In genomic region chr11:44005956-44006355, GRCh38 we compare ENCODE assay signal across 31 cellular contexts. TPM values are rescaled to one million over a fixed set of nuclear protein-coding genes. Genes with fewer than 3 reads are reported as not detected.
DNase-seq lines count a peak whose midpoint lies in the region; ATAC-seq, FAIRE-seq and TF ChIP-seq lines count a peak whose summit lies in the region.
"Had no signal": no experiment of that assay in that cellular context is flagged by ENCODE, and none has a peak within 500 bp of the region (broad histone marks: within the 10 kb centered on the region; RNA-seq: fewer than 3 reads in every experiment).

No MANE protein-coding gene starts in this region.

- no peak overlapping the region for H4K8ac ChIP-seq in H1 (ENCODE audit: extremely low read depth, insufficient read depth, low read length)

- no peak overlapping the region for H2AK5ac ChIP-seq in H1 (ENCODE audit: low read depth, low read length)

- H2BK15ac ChIP-seq in H1 (ENCODE audit: low read length): 0 out of 2 replicates have a peak overlapping the region, but pooled peaks have one; percentile 61

- no peak for TF ChIP-seq POLR2A in H1 (IDR thresholded peaks at IDR 0.05; ENCODE audit: control extremely low read depth in 1 of 2, low read depth in 2 of 2, low read length in 2 of 2)
- TF ChIP-seq POLR2A in ovary (IDR thresholded peaks at IDR 0.05): no peak
- no peak for TF ChIP-seq POLR2A in vagina (IDR thresholded peaks at IDR 0.05)

- H3K14ac ChIP-seq in H1 (ENCODE audit: insufficient read length): no peak overlapping the region

- no peak overlapping the region for H3K9ac ChIP-seq in H1 (replicated peaks in 1 of 4; ENCODE audit: extremely low read depth in 1 of 4, low read depth in 3 of 4, low read length in 3 of 4)

- H3K4me1 ChIP-seq in right atrium auricular region (no peaks in the 10 kb centered on the region), heart right ventricle (peaks cover 0 to 4% (median 0%) of the 10 kb centered on the region in 9 donors), H1 (replicated peaks in 1 of 4; ENCODE audit: control insufficient read depth in 3 of 4, insufficient read depth in 4 of 4, low read length in 3 of 4) (peaks cover 0 to 18% (median 7%) of the 10 kb centered on the region in 4 experiments; a peak in 6 of 7 replicates), ovary (ENCODE audit: insufficient read depth) (peaks cover 5% of the 10 kb centered on the region), vagina (no peaks in the 10 kb centered on the region)
- H3K4me1 ChIP-seq: breast epithelium, HAP-1, lower lobe of right lung had no signal

- WGBS in heart right ventricle, 2 donors: 89 to 97% methylated on average over 1 of the region's 1 CpG
- WGBS in H1 (ENCODE audit: extremely low coverage in 1 of 2, insufficient coverage in 1 of 2, insufficient read length in 1 of 2, insufficient replicate concordance in 2 of 2, low coverage in 1 of 2, low lambda C conversion rate in 2 of 2, missing lambda C conversion rate in 1 of 2), 2 experiments: 75% methylated on average over 1 of the region's 1 CpG; no CpG with 5 or more reads in 1 of the 2 experiments
- WGBS in ovary, 3 donors: 93 to 100% (median 98%) methylated on average over 1 of the region's 1 CpG

- no peak overlapping the region for H4K5ac ChIP-seq in H1 (ENCODE audit: insufficient read length, low read depth, low read length)

- no peak overlapping the region; the same call in 1 of the 2 replicates for H2BK5ac ChIP-seq in H1 (ENCODE audit: low read depth, low read length)

- POLR2A ChIA-PET in H1 (lab: Charles Lee; ENCODE audit: partially characterized antibody): interaction anchor here (1.2 to 1.4 kb wide), 3 partner anchors 10 to 30 kb away, joined by 3 to 4 read pairs (median 3); no protein-coding TSS in a partner anchor

- H3K36me3 ChIP-seq in right atrium auricular region (no peaks in the 10 kb centered on the region), heart right ventricle (no peaks in the 10 kb centered on the region), H1 (ENCODE audit: control insufficient read depth in 2 of 4, insufficient read depth in 4 of 4, low read length in 3 of 4) (no peaks in the 10 kb centered on the region), ovary (no peaks in the 10 kb centered on the region), vagina (no peaks in the 10 kb centered on the region)
- H3K36me3 ChIP-seq: breast epithelium, HAP-1, lower lobe of right lung had no signal

- intact Hi-C loops in heart right ventricle (cut with DNase I) (no loop called here), ovary (cut with DNase I) (no loop called here), vagina (cut with DNase I) (loop anchor here (5.0 kb wide), 1 partner anchor 84 kb away; no protein-coding TSS in a partner anchor)

- no peaks in the 10 kb centered on the region for H3K79me1 ChIP-seq in H1 (ENCODE audit: low read depth, low read length)

- no peak overlapping the region for H3K4me3 ChIP-seq in right atrium auricular region
- H3K4me3 ChIP-seq in heart right ventricle: no peak overlapping the region
- no peak overlapping the region for H3K4me3 ChIP-seq in H1 (ENCODE audit: extremely low read depth in 1 of 4, insufficient read depth in 2 of 4, low read depth in 3 of 4, low read length in 4 of 4)
- no peak overlapping the region for H3K4me3 ChIP-seq in ovary
- H3K4me3 ChIP-seq in vagina: no peak overlapping the region
- H3K4me3 ChIP-seq: breast epithelium, HAP-1, lower lobe of right lung had no signal

- peak overlapping the region; percentile 19; the same call in 1 of the 2 replicates for H3K18ac ChIP-seq in H1 (ENCODE audit: extremely low read depth, low read length)

- TF ChIP-seq CTCF in right atrium auricular region (IDR thresholded peaks at IDR 0.05) (no peak), heart right ventricle (IDR thresholded peaks at IDR 0.05) (no peak), H1 (IDR thresholded peaks at IDR 0.05; ENCODE audit: control extremely low read depth in 1 of 3, insufficient read depth in 1 of 3, low read depth in 1 of 3, low read length in 3 of 3) (no peak), ovary (IDR thresholded peaks at IDR 0.05) (no peak), vagina (IDR thresholded peaks at IDR 0.05) (no peak)

- no peak for TF ChIP-seq EP300 in H1 (IDR thresholded peaks at IDR 0.05; ENCODE audit: borderline replicate concordance in 1 of 2, low read depth in 2 of 2, low read length in 2 of 2)
- no peak for TF ChIP-seq EP300 in ovary (IDR thresholded peaks at IDR 0.05)

- TF ChIP-seq RAD21 in H1 (IDR thresholded peaks at IDR 0.05 in 1 of 2, conservative IDR thresholded peaks at IDR 0.05 in 1 of 2; ENCODE audit: low read depth in 2 of 2, low read length in 2 of 2): no peak

- no peak overlapping the region for H3K56ac ChIP-seq in H1 (replicated peaks; ENCODE audit: insufficient read length, low read depth, low read length)

- no peak overlapping the region for H3K23ac ChIP-seq in H1 (ENCODE audit: insufficient read length)

- H2BK12ac ChIP-seq in H1 (ENCODE audit: low read depth, low read length): peak overlapping the region; percentile 23; the same call in 1 of the 2 replicates

- no peaks in the 10 kb centered on the region; the same call in 1 of the 2 replicates for H3K23me2 ChIP-seq in H1 (ENCODE audit: low read depth, low read length)

- no peak overlapping the region for H2AFZ ChIP-seq in H1 (ENCODE audit: low read length)

- no peaks in the 10 kb centered on the region for H3K9me3 ChIP-seq in right atrium auricular region
- H3K9me3 ChIP-seq in heart right ventricle: no peaks in the 10 kb centered on the region
- no peaks in the 10 kb centered on the region for H3K9me3 ChIP-seq in H1 (ENCODE audit: insufficient read depth in 2 of 2, low read depth in 1 of 2, low read length in 1 of 2)
- no peaks in the 10 kb centered on the region for H3K9me3 ChIP-seq in ovary
- no peaks in the 10 kb centered on the region for H3K9me3 ChIP-seq in vagina
- H3K9me3 ChIP-seq: breast epithelium, HAP-1, lower lobe of right lung had no signal

- H3K27ac ChIP-seq in right atrium auricular region (peak overlapping the region in 1 of 2 donors; percentile 12), heart right ventricle (peak overlapping the region in 3 of 10 donors; percentile 2 to 29 (median 9)), H1 (ENCODE audit: low read depth, low read length) (no peak overlapping the region; the same call in 1 of the 2 replicates), ovary (peak overlapping the region in 1 of 2 donors; percentile 74), vagina (no peak overlapping the region)
- H3K27ac ChIP-seq: epithelial cell of prostate, lower lobe of right lung had no signal

- H3K79me2 ChIP-seq in H1 (ENCODE audit: control insufficient read depth in 1 of 2, insufficient read depth in 2 of 2, low read length in 2 of 2): no peaks in the 10 kb centered on the region

- H2BK20ac ChIP-seq in H1 (ENCODE audit: low read length): peak overlapping the region; percentile 93; the same call in 1 of the 2 replicates

- no peak for ATAC-seq in heart right ventricle
- ATAC-seq in esophagus mucosa: no peak
- ATAC-seq in HG02759 (IDR thresholded peaks at IDR 0.05; ENCODE audit: unreplicated experiment): no peak
- no peak for ATAC-seq in GM19023 (IDR thresholded peaks at IDR 0.05; ENCODE audit: unreplicated experiment)
- ATAC-seq: HepG2; lower lobe of right lung; naive thymus-derived CD8-positive, alpha-beta T cell; Panc1; stimulated activated naive CD8-positive, alpha-beta T cell treated with anti-CD3 and anti-CD28 coated beads, Interleukin-15, Interleukin-2, amounts not matched to agents 100 U/mL and 50 U/mL, for 24 hours had no signal

- H4K20me1 ChIP-seq in H1 (replicated peaks in 1 of 2; ENCODE audit: control insufficient read depth in 1 of 2, insufficient read depth in 2 of 2, low read length in 2 of 2): no peaks in the 10 kb centered on the region

- DNase-seq in right atrium auricular region (ENCODE audit: low spot score) (peak; percentile 40), heart right ventricle (no peak), H1 (ENCODE audit: low read depth in 1 of 2, low spot score in 2 of 2) (peak in 1 of 2 experiments; percentile 29), ovary (peak in 3 of 5 donors; percentile 12 to 26 (median 17)), vagina (ENCODE audit: extremely low spot score in 2 of 2) (peak; percentile 67 to 82)
- DNase-seq: activated CD4-positive, alpha-beta T cell treated with anti-CD3 and anti-CD28 coated beads, Interleukin-2, amount 50 U/mL, for 4 hours; activated naive CD4-positive, alpha-beta T cell treated with anti-CD3 and anti-CD28 coated beads, Interleukin-2, amount 10 ng/mL, durations not matched to agents 7 days and 5 days; amniotic stem cell; CD4-positive, alpha-beta memory T cell; DMS 273 treated with DMSO at 0.1 percent for 48 hours; effector memory CD4-positive, alpha-beta T cell; lower lobe of right lung; NCI-H2081 treated with DMSO at 0.1 percent for 48 hours; SHP77 treated with DMSO at 0.1 percent for 48 hours; small intestine; stimulated activated naive CD8-positive, alpha-beta T cell treated with anti-CD3 and anti-CD28 coated beads, Interleukin-15, Interleukin-2, amounts not matched to agents 100 U/mL and 50 U/mL, for 24 hours; T-helper 2 cell had no signal

- H4K91ac ChIP-seq in H1 (replicated peaks; ENCODE audit: insufficient read length, low read length): no peak overlapping the region

- no peak overlapping the region for H3K4ac ChIP-seq in H1 (replicated peaks; ENCODE audit: insufficient read length, low read depth, low read length)

- no peak overlapping the region for H3K4me2 ChIP-seq in H1 (ENCODE audit: insufficient read depth in 1 of 2, low read depth in 2 of 2, low read length in 2 of 2)

- FAIRE-seq in H1 (lab: Jason Lieb, UNC): no peak
- FAIRE-seq: GM19239, HepG2, keratinocyte, small intestine had no signal

- CTCF ChIA-PET in H1 (lab: Charles Lee; ENCODE audit: partially characterized antibody): interaction anchor here (1.0 to 6.8 kb wide), 7 partner anchors 13 to 116 kb away, joined by 4 to 52 read pairs (median 5); no protein-coding TSS in a partner anchor

- no peak overlapping the region for H2BK120ac ChIP-seq in H1 (replicated peaks; ENCODE audit: low read depth, low read length)

- H3K27me3 ChIP-seq in right atrium auricular region (no peaks in the 10 kb centered on the region), heart right ventricle (no peaks in the 10 kb centered on the region), H1 (replicated peaks in 1 of 4; ENCODE audit: control insufficient read depth in 3 of 4, extremely low read depth in 1 of 4, insufficient read depth in 3 of 4, low read length in 3 of 4) (peaks cover 0 to 2% (median 0%) of the 10 kb centered on the region in 4 experiments; a peak in 2 of 7 replicates), ovary (no peaks in the 10 kb centered on the region), vagina (no peaks in the 10 kb centered on the region)
- H3K27me3 ChIP-seq: breast epithelium had no signal

RNA-seq across cellular contexts. Expression of gene ACCSL, which starts 41.8 kb away (rescaled TPM):
- total RNA-seq in right atrium auricular region: not detected
- not detected for total RNA-seq in heart right ventricle
- not detected for polyA plus RNA-seq in heart right ventricle
- total RNA-seq in H1 (2021; fragmentation: NEBNext Ultra II Directional; extraction: Animal tissue kit (Norgen Biotek cat#: 25700)): not detected in 2 replicates
- polyA plus RNA-seq in H1 (2011; rRNA removed): not detected in 2 replicates
- not detected for polyA plus RNA-seq in H1 (2011; cell fraction: cytosol; rRNA removed)
- not detected for polyA plus RNA-seq in H1 (2011; cell fraction: nucleus; rRNA removed)
- not detected in 4 replicates for polyA plus RNA-seq in H1 (2012, experiment 1 of 2)
- polyA plus RNA-seq in H1 (2012, experiment 2 of 2): not detected
- not detected for polyA plus RNA-seq in H1 (2013, experiment 1 of 2)
- not detected for polyA plus RNA-seq in H1 (2013, experiment 2 of 2)
- not detected in 2 replicates for polyA minus RNA-seq in H1 (2011; rRNA and poly(A)+ RNA removed)
- not detected for polyA minus RNA-seq in H1 (2011; cell fraction: cytosol; rRNA and poly(A)+ RNA removed)
- polyA minus RNA-seq in H1 (2011; cell fraction: nucleus; rRNA and poly(A)+ RNA removed): not detected
- not detected for total RNA-seq in ovary
- under 1 TPM; 0.05 to 0.67 TPM for polyA plus RNA-seq in ovary
- total RNA-seq in vagina: not detected
- total RNA-seq in esophagus mucosa: not detected
- total RNA-seq: A673; breast epithelium; CD4-positive, alpha-beta memory T cell; HepG2; lower lobe of right lung; naive thymus-derived CD8-positive, alpha-beta T cell; osteoblast; renal cortical epithelial cell had no signal
- polyA plus RNA-seq: CD4-positive, alpha-beta memory T cell; HepG2; keratinocyte; naive thymus-derived CD8-positive, alpha-beta T cell; small intestine had no signal

Comparison
In these comparisons a context has a peak if more than half of its experiments do, and no peak if none do; other contexts are left out.
1. DNase-seq: peak in right atrium auricular region (single experiment), ovary (3 of 5) and vagina (2 of 2); none in heart right ventricle (0 of 2).